Comparison of ENCODE assay signal across 9 cellular contexts in the genomic region with DNA sequence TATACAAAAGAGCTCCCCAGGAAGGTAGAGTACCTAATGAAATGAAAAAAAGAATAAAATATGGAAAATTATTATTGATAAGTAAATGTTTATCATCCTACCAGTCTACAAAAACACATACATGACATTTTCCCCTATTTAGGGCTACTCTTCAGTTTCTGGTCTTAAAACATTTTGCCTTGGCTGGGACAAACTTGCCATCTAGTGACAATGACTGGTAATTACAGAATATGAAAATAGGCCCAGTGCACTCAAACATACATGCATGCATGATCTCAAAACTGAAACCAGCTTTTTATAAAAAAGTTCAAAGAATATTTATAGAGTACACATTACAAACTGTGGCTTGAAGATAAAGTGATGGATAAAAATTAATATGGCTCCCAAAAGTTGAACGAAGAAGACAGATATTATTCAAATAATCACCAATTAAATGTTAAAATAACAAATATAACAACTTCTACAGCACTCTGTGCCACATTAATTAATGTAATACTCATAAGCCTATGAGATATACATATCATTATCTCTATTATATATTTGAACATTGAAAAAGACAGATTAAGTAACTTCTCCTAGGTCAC. TPM values are rescaled to one million over a fixed set of nuclear protein-coding genes. Genes with fewer than 3 reads are reported as not detected.
DNase-seq lines count a peak whose midpoint lies in the region; ATAC-seq, FAIRE-seq and TF ChIP-seq lines count a peak whose summit lies in the region.
"Had no signal": no experiment of that assay in that cellular context is flagged by ENCODE, and none has a peak within 500 bp of the region (broad histone marks: within the 10 kb centered on the region; RNA-seq: fewer than 3 reads in every experiment).

No MANE protein-coding gene starts in this region.

- intact Hi-C loops in GM12878 (cut with micrococcal nuclease; ENCODE audit: unreplicated experiment), result loop anchor here (1.0 kb wide), 1 partner anchor 409 kb away; no protein-coding TSS in a partner anchor

- no peaks in the 10 kb centered on the region for H3K4me1 ChIP-seq in GM12878 (ENCODE audit: control insufficient read depth, insufficient read depth, low read length)
- H3K4me1 ChIP-seq in tibial nerve, result no peaks in the 10 kb centered on the region

- H3K9ac ChIP-seq in GM12878 (ENCODE audit: control insufficient read depth, insufficient read depth, low read length), result no peak overlapping the region
- H3K9ac ChIP-seq: BLaER1 treated with 17β-estradiol and CSF1 and Interleukin-3, amounts not matched to agents 10 nM and 100 nM had no signal

- peak overlapping the region; percentile 42; the same call in 1 of the 2 replicates for H2AFZ ChIP-seq in GM12878 (ENCODE audit: control insufficient read depth, low read depth, low read length)

- no peaks in the 10 kb centered on the region for H3K9me3 ChIP-seq in GM12878 (replicated peaks; ENCODE audit: control insufficient read depth, insufficient read depth, low read length)
- peaks cover 0 to 4% (median 0%) of the 10 kb centered on the region in 4 donors for H3K9me3 ChIP-seq in tibial nerve

- CTCF ChIA-PET in GM12878 (lab: Yijun Ruan, JAX), result interaction anchor here (0.7 to 4.3 kb wide), 20 partner anchors 11 to 1995 kb away, joined by 3 to 32 read pairs (median 5); partner anchors contain the start of gene RNPC3

- peak; percentile 3 to 74 (median 19) for DNase-seq in NCI-H1417 (lab: John Stamatoyannopoulos, UW)
- DNase-seq in NCI-H1417 treated with DMSO at 0.1 percent for 48 hours (lab: John Stamatoyannopoulos, UW), result no peak
- DNase-seq in NCI-H69 (lab: John Stamatoyannopoulos, UW), result peak; percentile 39
- peak; percentile 35 for DNase-seq in GM12878 (ENCODE audit: low read depth, low spot score)
- peak; percentile 25 for DNase-seq in kidney glomerular epithelial cell (lab: John Stamatoyannopoulos, UW)
- peak in 1 of 2 donors; percentile 17 for DNase-seq in tibial nerve (ENCODE audit: low spot score in 2 of 2)

- TF ChIP-seq CTCF in GM12878 (IDR thresholded peaks at IDR 0.05 in 2 of 3, conservative IDR thresholded peaks at IDR 0.05 in 1 of 3; ENCODE audit: control insufficient read depth in 2 of 3, extremely low read depth in 1 of 3, insufficient read depth in 1 of 3, low read depth in 3 of 3, low read length in 3 of 3), result peak; percentile 62 to 87 (median 70)
- peak; percentile 63 to 74 (median 69) for TF ChIP-seq CTCF in tibial nerve (IDR thresholded peaks at IDR 0.05)

- ATAC-seq in GM19463 (IDR thresholded peaks at IDR 0.05; ENCODE audit: unreplicated experiment), result peak; percentile 65
- peak; percentile 79 for ATAC-seq in HG03378 (IDR thresholded peaks at IDR 0.05; ENCODE audit: unreplicated experiment)
- ATAC-seq in GM12878, result peak; percentile 80

- FAIRE-seq in GM12878 (lab: Jason Lieb, UNC), result peak; percentile 57

- BruUV-seq in GM12878 (replicated peaks; lab: Mats Ljungman, UMichigan), result no TSS peak

- TF ChIP-seq EP300 in GM12878 (IDR thresholded peaks at IDR 0.05; ENCODE audit: borderline replicate concordance in 1 of 2, control insufficient read depth in 1 of 2, low read depth in 2 of 2, low read length in 2 of 2) (no peak), tibial nerve (IDR thresholded peaks at IDR 0.05) (no peak)

- H3K4me3 ChIP-seq in GM12878, result no peak overlapping the region
- no peak overlapping the region for H3K4me3 ChIP-seq in tibial nerve
- H3K4me3 ChIP-seq: BLaER1 treated with 17β-estradiol and CSF1 and Interleukin-3, amounts not matched to agents 10 nM and 100 nM had no signal

- no peak for TF ChIP-seq POLR2A in GM12878 (IDR thresholded peaks at IDR 0.05; ENCODE audit: low read depth, low read length)
- TF ChIP-seq POLR2A in tibial nerve (IDR thresholded peaks at IDR 0.05), result no peak

- WGBS in GM12878 (ENCODE audit: insufficient coverage, insufficient replicate concordance, low lambda C conversion rate, missing lambda C conversion rate), result 0% methylated on average over 1 of the region's 1 CpG
- WGBS in tibial nerve, 2 donors, result 62 to 65% methylated on average over 1 of the region's 1 CpG

- H3K27ac ChIP-seq in GM12878 (ENCODE audit: control insufficient read depth, insufficient read depth), result no peak overlapping the region
- H3K27ac ChIP-seq in tibial nerve, result no peak overlapping the region
- H3K27ac ChIP-seq: BLaER1 treated with 17β-estradiol and CSF1 and Interleukin-3, amounts not matched to agents 10 nM and 100 nM had no signal

- POLR2A ChIA-PET in GM12878 (lab: Charles Lee), result no interaction called here

- no peaks in the 10 kb centered on the region for H4K20me1 ChIP-seq in GM12878 (ENCODE audit: control insufficient read depth, insufficient read depth)
- H4K20me1 ChIP-seq: BLaER1 treated with 17β-estradiol and CSF1 and Interleukin-3, amounts not matched to agents 10 nM and 100 nM had no signal

- peak; percentile 99 for TF ChIP-seq RAD21 in GM12878 (IDR thresholded peaks at IDR 0.05; ENCODE audit: insufficient read depth, low read depth, low read length)

- RAD21 ChIA-PET in GM12878 (lab: Charles Lee; ENCODE audit: unreplicated experiment), result interaction anchor here (0.6 to 4.2 kb wide), 3 partner anchors 12 to 414 kb away, joined by 3 to 21 read pairs (median 5); partner anchors contain the start of gene RNPC3

- SMC1A ChIA-PET in GM12878 (lab: Charles Lee; ENCODE audit: uncharacterized antibody, unreplicated experiment), result interaction anchor here (0.7 to 2.2 kb wide), 6 partner anchors 9 to 1995 kb away, joined by 3 to 15 read pairs (median 6); partner anchors contain the start of gene RNPC3

- H3K27me3 ChIP-seq in GM12878 (replicated peaks in 1 of 2; ENCODE audit: control insufficient read depth in 2 of 2, insufficient read depth in 2 of 2, low read length in 1 of 2) (no peaks in the 10 kb centered on the region), tibial nerve (no peaks in the 10 kb centered on the region)
- H3K27me3 ChIP-seq: BLaER1 treated with 17β-estradiol and CSF1 and Interleukin-3, amounts not matched to agents 10 nM and 100 nM had no signal

- in situ Hi-C loops in GM12878 (cut with MboI), result loop anchor here (5.0 kb wide), 1 partner anchor 408 kb away; the partner anchor contains the start of gene COL11A1

- H3K79me2 ChIP-seq in GM12878 (ENCODE audit: control insufficient read depth, insufficient read depth, low read length), result no peaks in the 10 kb centered on the region

- no peak overlapping the region for H3K4me2 ChIP-seq in GM12878 (ENCODE audit: control insufficient read depth, insufficient read depth)
- H3K4me2 ChIP-seq: BLaER1 treated with 17β-estradiol and CSF1 and Interleukin-3, amounts not matched to agents 10 nM and 100 nM had no signal

- H3K36me3 ChIP-seq in GM12878 (ENCODE audit: control insufficient read depth in 2 of 2, insufficient read depth in 2 of 2, low read length in 1 of 2) (no peaks in the 10 kb centered on the region), tibial nerve (no peaks in the 10 kb centered on the region)
- H3K36me3 ChIP-seq: BLaER1 treated with 17β-estradiol and CSF1 and Interleukin-3, amounts not matched to agents 10 nM and 100 nM had no signal

TF ChIP-seq in GM12878, 131 proteins besides CTCF, POLR2A, EP300 and RAD21 (continues in another document):
- TF ChIP-seq PBX3 (IDR thresholded peaks at IDR 0.05; ENCODE audit: insufficient replicate concordance, low read depth, low read length), result no peak
- TF ChIP-seq PAX8 (IDR thresholded peaks at IDR 0.05), result no peak

RNA-seq across cellular contexts. Expression of gene RNPC3, which starts 10.5 kb away (rescaled TPM):
- total RNA-seq in GM12878 (2013; cell fraction: nucleolus; rRNA removed), result 201 and 239 TPM in 2 replicates
- total RNA-seq in GM12878 (2014; rRNA removed), result 11.4 and 19.2 TPM in 2 replicates
- 27.5 and 27.6 TPM in 2 replicates for total RNA-seq in GM12878 (2014; rRNA removed; fragmentation: Illumina TruSeq; extraction: Trizol)
- 18.9 TPM in 2 replicates for total RNA-seq in GM12878 (2021)
- 18.4 TPM for polyA plus RNA-seq in GM12878 (2011; ENCODE audit: low read depth)
- 53.7 and 60.7 TPM in 2 replicates for polyA plus RNA-seq in GM12878 (2011; rRNA removed)
- 25.7 and 30.5 TPM in 2 replicates for polyA plus RNA-seq in GM12878 (2011; cell fraction: cytosol; rRNA removed)
- 137 and 151 TPM in 2 replicates for polyA plus RNA-seq in GM12878 (2011; cell fraction: nucleus; rRNA removed)
- 20.8 and 24.5 TPM in 2 replicates for polyA plus RNA-seq in GM12878 (2012)
- 36.5 and 54.5 TPM in 2 replicates for polyA plus RNA-seq in GM12878 (2014; fragmentation: Illumina TruSeq; extraction: Trizol)
- 10 to 100 TPM; 19.1 to 21.8 TPM for polyA plus RNA-seq in GM12878 (2014; fragmentation: Nextera tagmentation; extraction: Ambion mirVana)
- polyA plus RNA-seq in GM12878 (2014; rRNA removed), result 32.1 and 32.5 TPM in 2 replicates
- 10 to 100 TPM; 21.5 to 23.6 TPM for polyA plus RNA-seq in GM12878 (2016; fragmentation: Nextera tagmentation; extraction: Ambion mirVana)
- 37.2 and 46.1 TPM in 2 replicates for polyA minus RNA-seq in GM12878 (2011; rRNA and poly(A)+ RNA removed)
- 11.5 and 12.9 TPM in 2 replicates for polyA minus RNA-seq in GM12878 (2011; cell fraction: cytosol; rRNA and poly(A)+ RNA removed)
- polyA minus RNA-seq in GM12878 (2011; cell fraction: nucleus; rRNA and poly(A)+ RNA removed), result 63.1 and 75.3 TPM in 2 replicates
- 10 to 100 TPM; 50.1 to 87.4 (median 81.2) TPM for total RNA-seq in tibial nerve

RNA-seq across cellular contexts. Expression of gene AMY2B, which starts 56.4 kb away (rescaled TPM):
- 51.7 and 54.8 TPM in 2 replicates for total RNA-seq in GM12878 (2013; cell fraction: nucleolus; rRNA removed)
- 5.2 and 5.6 TPM in 2 replicates for total RNA-seq in GM12878 (2014; rRNA removed)
- 6.5 and 7.5 TPM in 2 replicates for total RNA-seq in GM12878 (2014; rRNA removed; fragmentation: Illumina TruSeq; extraction: Trizol)
- 3.7 and 4.3 TPM in 2 replicates for total RNA-seq in GM12878 (2021)
- 8.9 TPM for polyA plus RNA-seq in GM12878 (2011; ENCODE audit: low read depth)
- 9.9 and 14.5 TPM in 2 replicates for polyA plus RNA-seq in GM12878 (2011; rRNA removed)
- polyA plus RNA-seq in GM12878 (2011; cell fraction: cytosol; rRNA removed), result 1.7 and 2.4 TPM in 2 replicates
- polyA plus RNA-seq in GM12878 (2011; cell fraction: nucleus; rRNA removed), result 27.0 and 30.3 TPM in 2 replicates
- 9.2 and 11.8 TPM in 2 replicates for polyA plus RNA-seq in GM12878 (2012)
- 5.3 TPM in 2 replicates for polyA plus RNA-seq in GM12878 (2014; fragmentation: Illumina TruSeq; extraction: Trizol)
- 1 to 10 TPM; 2.1 to 3.8 TPM for polyA plus RNA-seq in GM12878 (2014; fragmentation: Nextera tagmentation; extraction: Ambion mirVana)
- 6.2 and 8.9 TPM in 2 replicates for polyA plus RNA-seq in GM12878 (2014; rRNA removed)
- 1 to 10 TPM; 2.9 to 3.1 TPM for polyA plus RNA-seq in GM12878 (2016; fragmentation: Nextera tagmentation; extraction: Ambion mirVana)
- polyA minus RNA-seq in GM12878 (2011; rRNA and poly(A)+ RNA removed), result 6.1 and 8.6 TPM in 2 replicates
- 0.80 and 0.83 TPM in 2 replicates for polyA minus RNA-seq in GM12878 (2011; cell fraction: cytosol; rRNA and poly(A)+ RNA removed)
- polyA minus RNA-seq in GM12878 (2011; cell fraction: nucleus; rRNA and poly(A)+ RNA removed), result 6.6 and 9.9 TPM in 2 replicates
- total RNA-seq in tibial nerve, result 100 to 1,000 TPM in 1 of 4 donors, 10 to 100 TPM in 3; 46.2 to 100 (median 74.3) TPM
